ENCODE assay signal across 1 cellular context in genomic region chr2:72137498-72138010, GRCh38.
TF ChIP-seq lines count a peak whose summit lies in the region.

No MANE protein-coding gene starts in this region.

TF ChIP-seq in HepG2, 621 proteins besides CTCF, POLR2A, EP300 and RAD21 (continued from another document and continues in another):
- TF ChIP-seq SALL1 (CRISPR knock-in tag; IDR thresholded peaks at IDR 0.05) (peak; percentile 57), ZBTB10 (CRISPR knock-in tag; IDR thresholded peaks at IDR 0.05; ENCODE audit: borderline replicate concordance) (no peak), SP2 (CRISPR knock-in tag; IDR thresholded peaks at IDR 0.05) (no peak), SRY (CRISPR knock-in tag; IDR thresholded peaks at IDR 0.05) (0 out of 2 replicates have a peak, but pooled peaks have one; percentile 36), NFE2L1 (CRISPR knock-in tag; IDR thresholded peaks at IDR 0.05; ENCODE audit: borderline replicate concordance) (no peak), IRF9 (CRISPR knock-in tag; IDR thresholded peaks at IDR 0.05; ENCODE audit: borderline replicate concordance) (no peak), DMTF1 (CRISPR knock-in tag; IDR thresholded peaks at IDR 0.05) (no peak), STAG1 (CRISPR knock-in tag; IDR thresholded peaks at IDR 0.05) (peak; percentile 71), BRD4 (CRISPR knock-in tag; IDR thresholded peaks at IDR 0.05) (no peak), RXRA (CRISPR knock-in tag; IDR thresholded peaks at IDR 0.05) (peak; percentile 4; the same call in 1 of the 2 replicates), IKZF1 (IDR thresholded peaks at IDR 0.05) (no peak), EZH2 (conservative IDR thresholded peaks at IDR 0.05; ENCODE audit: low read depth, low read length) (no peak), ZNF761 (CRISPR knock-in tag; conservative IDR thresholded peaks at IDR 0.05) (0 out of 2 replicates have a peak, but pooled peaks have one; percentile 35), ZNF770 (CRISPR knock-in tag; IDR thresholded peaks at IDR 0.05) (no peak), ZFP1 (CRISPR knock-in tag; IDR thresholded peaks at IDR 0.05) (no peak), TSC22D2 (CRISPR knock-in tag; IDR thresholded peaks at IDR 0.05; ENCODE audit: borderline replicate concordance) (0 out of 2 replicates have a peak, but pooled peaks have one; percentile 29), ZGPAT (CRISPR knock-in tag; IDR thresholded peaks at IDR 0.05) (0 out of 2 replicates have a peak, but pooled peaks have one; percentile 28), ZKSCAN1 (IDR thresholded peaks at IDR 0.05; ENCODE audit: low read length) (no peak), EEA1 (CRISPR knock-in tag; IDR thresholded peaks at IDR 0.05; ENCODE audit: borderline replicate concordance) (no peak), DBP (CRISPR knock-in tag; IDR thresholded peaks at IDR 0.05; ENCODE audit: not compliant biosample characterization) (no peak), TIGD3 (CRISPR knock-in tag; IDR thresholded peaks at IDR 0.05; ENCODE audit: borderline replicate concordance) (no peak), ARNT (IDR thresholded peaks at IDR 0.05) (no peak), TERF1 (CRISPR knock-in tag; IDR thresholded peaks at IDR 0.05) (no peak), CC2D1A (CRISPR knock-in tag; IDR thresholded peaks at IDR 0.05) (no peak), ZNF331 (CRISPR knock-in tag; IDR thresholded peaks at IDR 0.05) (0 out of 2 replicates have a peak, but pooled peaks have one; percentile 16), GATAD2A (CRISPR knock-in tag; IDR thresholded peaks at IDR 0.05) (peak; percentile 49), ZNF275 (CRISPR knock-in tag; IDR thresholded peaks at IDR 0.05; ENCODE audit: borderline replicate concordance) (no peak), ZBTB37 (CRISPR knock-in tag; IDR thresholded peaks at IDR 0.05) (no peak), NRL (CRISPR knock-in tag; IDR thresholded peaks at IDR 0.05; ENCODE audit: borderline replicate concordance) (peak; percentile 46; the same call in 1 of the 2 replicates), ZNF121 (CRISPR knock-in tag; IDR thresholded peaks at IDR 0.05) (0 out of 2 replicates have a peak, but pooled peaks have one; percentile 21), TP53 (CRISPR knock-in tag; conservative IDR thresholded peaks at IDR 0.05) (no peak), PATZ1 (CRISPR knock-in tag; IDR thresholded peaks at IDR 0.05) (peak; percentile 94), GATAD1 (CRISPR knock-in tag; IDR thresholded peaks at IDR 0.05) (peak; percentile 41; the same call in 1 of the 2 replicates), SPEN (CRISPR knock-in tag; IDR thresholded peaks at IDR 0.05; ENCODE audit: low read depth) (no peak), CENPX (CRISPR knock-in tag; IDR thresholded peaks at IDR 0.05) (no peak), ZNF33B (CRISPR knock-in tag; IDR thresholded peaks at IDR 0.05) (0 out of 2 replicates have a peak, but pooled peaks have one; percentile 63), ZBTB7B (CRISPR knock-in tag; IDR thresholded peaks at IDR 0.05) (peak; percentile 55; the same call in 1 of the 2 replicates), STAT6 (CRISPR knock-in tag; IDR thresholded peaks at IDR 0.05; ENCODE audit: borderline replicate concordance) (no peak), GTF2F1 (IDR thresholded peaks at IDR 0.05; ENCODE audit: low read length) (no peak)
